ENCODE assay signal across 7 cellular contexts in the genomic region with DNA sequence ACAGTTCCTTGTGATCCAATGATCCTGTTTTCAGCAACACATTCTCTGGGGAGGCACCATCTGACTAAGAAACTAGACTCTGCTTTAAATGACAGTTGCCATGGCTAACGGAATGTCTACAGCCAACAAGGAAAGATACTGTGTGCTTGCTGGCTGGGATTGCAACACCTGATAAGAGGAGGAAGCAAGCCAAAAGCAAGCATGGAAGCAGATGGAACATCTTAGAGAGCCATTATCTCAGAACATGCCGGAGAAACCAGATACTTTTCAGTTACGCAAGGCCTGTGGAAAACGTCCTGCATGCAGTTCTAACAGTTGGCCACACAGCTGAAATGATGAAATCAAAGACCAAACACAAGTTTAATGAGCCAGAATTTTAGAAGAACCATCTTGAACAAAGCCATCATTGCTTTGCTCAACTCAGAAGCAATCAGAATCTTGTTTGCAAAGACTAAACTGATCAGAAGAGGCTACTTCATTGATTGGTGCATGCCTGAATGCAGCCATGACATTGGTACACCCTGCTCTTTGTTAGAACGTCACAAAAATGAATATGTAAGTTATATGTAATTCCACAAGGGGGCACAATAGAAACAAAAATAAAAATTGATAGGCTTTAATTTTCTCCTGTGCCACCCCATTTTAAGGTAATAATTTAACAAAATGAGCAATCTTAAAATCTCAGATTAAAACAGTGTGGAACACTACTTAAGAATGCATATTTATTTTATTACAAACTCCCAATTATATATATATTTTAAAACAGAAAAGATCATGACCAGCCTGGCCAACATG. TPM values are rescaled to one million over a fixed set of nuclear protein-coding genes. Genes with fewer than 3 reads are reported as not detected.
DNase-seq lines count a peak whose midpoint lies in the region; ATAC-seq and TF ChIP-seq lines count a peak whose summit lies in the region.

No MANE protein-coding gene starts in this region.

- ATAC-seq in HG03442 (IDR thresholded peaks at IDR 0.05; ENCODE audit: unreplicated experiment) = peak; percentile 92

- no peak overlapping the region for H3K4me2 ChIP-seq in DOHH2 (ENCODE audit: low read length)

- H3K27ac ChIP-seq in DOHH2 (ENCODE audit: low read depth, low read length) = no peak overlapping the region
- peak overlapping the region; percentile 69 for H3K27ac ChIP-seq in brain microvascular endothelial cell
- H3K27ac ChIP-seq in skeletal muscle tissue (ENCODE audit: low read depth, low read length) = peak overlapping the region; percentile 40

- peak overlapping the region in 1 of 3 donors; percentile 3 for H3K9ac ChIP-seq in skeletal muscle tissue (ENCODE audit: low read depth in 1 of 3, low read length in 3 of 3)

- DNase-seq in GM19240 (ENCODE audit: insufficient read length, low spot score) (peak; percentile 31), NOMO-1 treated with DMSO at 0.1 percent for 48 hours (lab: John Stamatoyannopoulos, UW; ENCODE audit: unreplicated experiment) (peak; percentile 86), brain microvascular endothelial cell (peak; percentile 97), iPS-NIHi11 (ENCODE audit: low spot score) (peak; percentile 54)

- no peak overlapping the region for H3K4me3 ChIP-seq in DOHH2 (ENCODE audit: low read length)
- no peak overlapping the region for H3K4me3 ChIP-seq in brain microvascular endothelial cell (ENCODE audit: low read depth, low read length)
- peak overlapping the region; percentile 3 to 45 (median 7) for H3K4me3 ChIP-seq in skeletal muscle tissue (ENCODE audit: low read length in 3 of 3)

- peak; percentile 65 for TF ChIP-seq CTCF in DOHH2 (IDR thresholded peaks at IDR 0.05; ENCODE audit: low read depth, low read length, poor library complexity, severe bottlenecking)
- peak; percentile 68 for TF ChIP-seq CTCF in brain microvascular endothelial cell (IDR thresholded peaks at IDR 0.05; ENCODE audit: low read depth, low read length, missing control alignments)

- no peaks in the 10 kb centered on the region for H3F3A ChIP-seq in DOHH2 (ENCODE audit: control insufficient read depth, insufficient read depth)

- H3K4me1 ChIP-seq in DOHH2 (ENCODE audit: control insufficient read depth, low read length) (no peaks in the 10 kb centered on the region), skeletal muscle tissue (ENCODE audit: control insufficient read depth in 3 of 3, insufficient read depth in 3 of 3, low read length in 3 of 3) (peaks cover 0 to 10% (median 9%) of the 10 kb centered on the region in 3 donors)

- no peaks in the 10 kb centered on the region for H3K79me2 ChIP-seq in DOHH2 (ENCODE audit: control insufficient read depth, low read length)

- in situ Hi-C loops in brain microvascular endothelial cell (cut with HindIII; ENCODE audit: low pct_ligation_motif_present, low sequenced_read_pairs) = no loop called here

- H3K36me3 ChIP-seq in DOHH2 (ENCODE audit: control insufficient read depth, low read length) = no peaks in the 10 kb centered on the region
- H3K36me3 ChIP-seq in brain microvascular endothelial cell (replicated peaks) = no peaks in the 10 kb centered on the region
- no peaks in the 10 kb centered on the region for H3K36me3 ChIP-seq in skeletal muscle tissue (ENCODE audit: control insufficient read depth in 3 of 3, insufficient read depth in 3 of 3, low read length in 3 of 3)

- H3K9me2 ChIP-seq in DOHH2 (replicated peaks; ENCODE audit: control insufficient read depth, low read length) = no peaks in the 10 kb centered on the region

- H3K9me3 ChIP-seq in DOHH2 (ENCODE audit: control insufficient read depth, insufficient read depth, low read length) (no peaks in the 10 kb centered on the region), skeletal muscle tissue (ENCODE audit: control insufficient read depth in 3 of 3, low read length in 3 of 3) (no peaks in the 10 kb centered on the region)

- peaks cover 15% of the 10 kb centered on the region for H3K27me3 ChIP-seq in DOHH2 (ENCODE audit: control insufficient read depth, low read length)
- H3K27me3 ChIP-seq in brain microvascular endothelial cell (replicated peaks) = no peaks in the 10 kb centered on the region
- no peaks in the 10 kb centered on the region for H3K27me3 ChIP-seq in skeletal muscle tissue (ENCODE audit: control insufficient read depth in 3 of 3, insufficient read depth in 3 of 3, low read length in 3 of 3)

- H4K20me1 ChIP-seq in DOHH2 (ENCODE audit: control insufficient read depth, insufficient read depth, low read depth, low read length) = no peaks in the 10 kb centered on the region

RNA-seq across cellular contexts. Expression of a gene that starts 50.8 kb away (rescaled TPM):
- 31.8 TPM for total RNA-seq in skeletal muscle tissue

RNA-seq across cellular contexts. Expression of a gene that starts 57.9 kb away (rescaled TPM):
- 49.1 TPM for total RNA-seq in skeletal muscle tissue

Comparison
In these comparisons a context has a peak if more than half of its experiments do, and no peak if none do; other contexts are left out.
1. H3K4me3 ChIP-seq: peak in skeletal muscle tissue (3 of 3); none in DOHH2 (single experiment) and brain microvascular endothelial cell (single experiment).
2. DNase-seq: peak in every context shown above with its lines; median percentile 97 in brain microvascular endothelial cell; 86 in NOMO-1 treated with DMSO at 0.1 percent for 48 hours; 54 in iPS-NIHi11; 31 in GM19240.